Comparison of ENCODE assay signal across 16 cellular contexts in genomic region chr12:16607895-16608294, GRCh38. TPM values are rescaled to one million over a fixed set of nuclear protein-coding genes. Genes with fewer than 3 reads are reported as not detected.
DNase-seq lines count a peak whose midpoint lies in the region; ATAC-seq, FAIRE-seq and TF ChIP-seq lines count a peak whose summit lies in the region.
"Had no signal": no experiment of that assay in that cellular context is flagged by ENCODE, and none has a peak within 500 bp of the region (broad histone marks: within the 10 kb centered on the region; RNA-seq: fewer than 3 reads in every experiment).

No MANE protein-coding gene starts in this region.

- H3K79me2 ChIP-seq in H1 (ENCODE audit: control insufficient read depth in 1 of 2, insufficient read depth in 2 of 2, low read length in 2 of 2) (no peaks in the 10 kb centered on the region), PC-3 (ENCODE audit: low read length) (no peaks in the 10 kb centered on the region)

- H4K8ac ChIP-seq in H1 (ENCODE audit: extremely low read depth, insufficient read depth, low read length) = no peak overlapping the region

- H3K4me2 ChIP-seq in H1 (ENCODE audit: insufficient read depth in 1 of 2, low read depth in 2 of 2, low read length in 2 of 2) (peak overlapping the region in 1 of 2 experiments; percentile 79; a peak in 2 of 4 replicates), PC-3 (ENCODE audit: low read length) (no peak overlapping the region)

- no peaks in the 10 kb centered on the region for H3K36me3 ChIP-seq in H1 (ENCODE audit: control insufficient read depth in 2 of 4, insufficient read depth in 4 of 4, low read length in 3 of 4)
- H3K36me3 ChIP-seq in prostate gland = no peaks in the 10 kb centered on the region
- no peaks in the 10 kb centered on the region for H3K36me3 ChIP-seq in PC-3 (ENCODE audit: low read depth, low read length)

- no peak overlapping the region for H4K5ac ChIP-seq in H1 (ENCODE audit: insufficient read length, low read depth, low read length)

- 42% methylated on average over 6 of the region's 6 CpGs; no CpG with 5 or more reads in 1 of the 2 experiments for WGBS in H1 (ENCODE audit: extremely low coverage in 1 of 2, insufficient coverage in 1 of 2, insufficient read length in 1 of 2, insufficient replicate concordance in 2 of 2, low coverage in 1 of 2, low lambda C conversion rate in 2 of 2, missing lambda C conversion rate in 1 of 2), 2 experiments
- WGBS in prostate gland = 79% methylated on average over 6 of the region's 6 CpGs

- H3K27ac ChIP-seq in H1 (ENCODE audit: low read depth, low read length) (no peak overlapping the region), prostate gland (peak overlapping the region; percentile 24 to 49), PC-3 (ENCODE audit: low read length) (no peak overlapping the region)
- H3K27ac ChIP-seq: testis had no signal

- no peaks in the 10 kb centered on the region for H3K9me2 ChIP-seq in PC-3 (replicated peaks; ENCODE audit: low read length)

- no peak overlapping the region for H3K4ac ChIP-seq in H1 (replicated peaks; ENCODE audit: insufficient read length, low read depth, low read length)

- H3K23ac ChIP-seq in H1 (ENCODE audit: insufficient read length) = no peak overlapping the region

- H3K56ac ChIP-seq in H1 (replicated peaks; ENCODE audit: insufficient read length, low read depth, low read length) = no peak overlapping the region

- no peak overlapping the region for H2BK12ac ChIP-seq in H1 (ENCODE audit: low read depth, low read length)

- H2BK15ac ChIP-seq in H1 (ENCODE audit: low read length) = no peak overlapping the region; the same call in 1 of the 2 replicates

- POLR2A ChIA-PET in H1 (lab: Charles Lee; ENCODE audit: partially characterized antibody) = interaction anchor here (0.7 kb wide), 1 partner anchor 59 kb away, joined by 3 read pairs; no protein-coding TSS in a partner anchor
- POLR2A ChIA-PET in PC-3 (lab: Charles Lee; ENCODE audit: unreplicated experiment) = no interaction called here

- intact Hi-C loops in prostate gland (cut with DNase I) (no loop called here), PC-3 (cut with micrococcal nuclease) (no loop called here)

- no peaks in the 10 kb centered on the region for H4K20me1 ChIP-seq in H1 (replicated peaks in 1 of 2; ENCODE audit: control insufficient read depth in 1 of 2, insufficient read depth in 2 of 2, low read length in 2 of 2)
- no peaks in the 10 kb centered on the region for H4K20me1 ChIP-seq in PC-3 (ENCODE audit: low read length)

- H4K91ac ChIP-seq in H1 (replicated peaks; ENCODE audit: insufficient read length, low read length) = no peak overlapping the region

- H2AK5ac ChIP-seq in H1 (ENCODE audit: low read depth, low read length) = no peak overlapping the region

- H3K18ac ChIP-seq in H1 (ENCODE audit: extremely low read depth, low read length) = no peak overlapping the region

- H2BK20ac ChIP-seq in H1 (ENCODE audit: low read length) = no peak overlapping the region

- H3K4me3 ChIP-seq in H1 (ENCODE audit: extremely low read depth in 1 of 4, insufficient read depth in 2 of 4, low read depth in 3 of 4, low read length in 4 of 4) = no peak overlapping the region
- H3K4me3 ChIP-seq in prostate gland = no peak overlapping the region
- H3K4me3 ChIP-seq in PC-3 (ENCODE audit: low read length) = no peak overlapping the region
- H3K4me3 ChIP-seq: testis had no signal

- no peak overlapping the region for H2BK5ac ChIP-seq in H1 (ENCODE audit: low read depth, low read length)

- no peak for TF ChIP-seq CTCF in H1 (IDR thresholded peaks at IDR 0.05; ENCODE audit: control extremely low read depth in 1 of 3, insufficient read depth in 1 of 3, low read depth in 1 of 3, low read length in 3 of 3)
- no peak for TF ChIP-seq CTCF in prostate gland (IDR thresholded peaks at IDR 0.05)
- no peak for TF ChIP-seq CTCF in PC-3 (conservative IDR thresholded peaks at IDR 0.05; ENCODE audit: low read depth, low read length)

- H3K27me3 ChIP-seq in H1 (replicated peaks in 1 of 4; ENCODE audit: control insufficient read depth in 3 of 4, extremely low read depth in 1 of 4, insufficient read depth in 3 of 4, low read length in 3 of 4) (peaks cover 0 to 40% (median 17%) of the 10 kb centered on the region in 4 experiments; a peak in 5 of 7 replicates), prostate gland (replicated peaks; ENCODE audit: insufficient read depth) (no peaks in the 10 kb centered on the region), PC-3 (ENCODE audit: low read length) (no peaks in the 10 kb centered on the region)
- H3K27me3 ChIP-seq: testis had no signal

- TF ChIP-seq RAD21 in H1 (IDR thresholded peaks at IDR 0.05 in 1 of 2, conservative IDR thresholded peaks at IDR 0.05 in 1 of 2; ENCODE audit: low read depth in 2 of 2, low read length in 2 of 2) = no peak

- H3F3A ChIP-seq in PC-3 (ENCODE audit: low read length, unreplicated experiment) = no peaks in the 10 kb centered on the region

- no peaks in the 10 kb centered on the region for H3K79me1 ChIP-seq in H1 (ENCODE audit: low read depth, low read length)

- H3K14ac ChIP-seq in H1 (ENCODE audit: insufficient read length) = no peak overlapping the region

- BruUV-seq in PC-3 (replicated peaks; lab: Mats Ljungman, UMichigan) = no TSS peak

- no peaks in the 10 kb centered on the region for H3K9me3 ChIP-seq in H1 (ENCODE audit: insufficient read depth in 2 of 2, low read depth in 1 of 2, low read length in 1 of 2)
- H3K9me3 ChIP-seq in prostate gland = no peaks in the 10 kb centered on the region
- no peaks in the 10 kb centered on the region for H3K9me3 ChIP-seq in PC-3 (ENCODE audit: low read length)
- H3K9me3 ChIP-seq: testis had no signal

- peaks cover 18% of the 10 kb centered on the region for H3K23me2 ChIP-seq in H1 (ENCODE audit: low read depth, low read length)

- FAIRE-seq in H1 (lab: Jason Lieb, UNC) = no peak

- H2AFZ ChIP-seq in H1 (ENCODE audit: low read length) = no peak overlapping the region
- H2AFZ ChIP-seq in PC-3 (ENCODE audit: low read length) = no peak overlapping the region

- CTCF ChIA-PET in H1 (lab: Charles Lee; ENCODE audit: partially characterized antibody) = interaction anchor here (0.8 to 2.0 kb wide), 3 partner anchors 25 to 234 kb away, joined by 3 to 4 read pairs (median 4); no protein-coding TSS in a partner anchor
- CTCF ChIA-PET in PC-3 (lab: Charles Lee) = no interaction called here

- TF ChIP-seq POLR2A in H1 (IDR thresholded peaks at IDR 0.05; ENCODE audit: control extremely low read depth in 1 of 2, low read depth in 2 of 2, low read length in 2 of 2) (no peak), prostate gland (IDR thresholded peaks at IDR 0.05) (no peak)

- TF ChIP-seq EP300 in H1 (IDR thresholded peaks at IDR 0.05; ENCODE audit: borderline replicate concordance in 1 of 2, low read depth in 2 of 2, low read length in 2 of 2) = no peak

- ATAC-seq in PC-3 (no peak), HG02588 (IDR thresholded peaks at IDR 0.05; ENCODE audit: unreplicated experiment) (no peak), HG03439 (IDR thresholded peaks at IDR 0.05; ENCODE audit: unreplicated experiment) (no peak), HG03432 (IDR thresholded peaks at IDR 0.05; ENCODE audit: unreplicated experiment) (no peak)
- ATAC-seq: activated CD4-positive, alpha-beta T cell treated with anti-CD3 and anti-CD28 coated beads for 36 hours had no signal

- peak; percentile 74 for DNase-seq in DMS53 treated with DMSO at 0.1 percent for 48 hours (lab: John Stamatoyannopoulos, UW; ENCODE audit: unreplicated experiment)
- DNase-seq in NCI-H2081 treated with DMSO at 0.1 percent for 48 hours (lab: John Stamatoyannopoulos, UW) = peak; percentile 73
- DNase-seq in H1 (ENCODE audit: low read depth in 1 of 2, low spot score in 2 of 2) = no peak
- no peak for DNase-seq in prostate gland (ENCODE audit: low spot score)
- no peak for DNase-seq in PC-3
- DNase-seq: activated CD4-positive, alpha-beta T cell treated with anti-CD3 and anti-CD28 coated beads for 36 hours; activated T-cell treated with anti-CD3 and anti-CD28 coated beads, Interleukin-2, amount 50 U/mL, for 24 hours; DMS 273 treated with DMSO at 0.1 percent for 48 hours; occipital lobe; testis had no signal

- H3K4me1 ChIP-seq in H1 (replicated peaks in 1 of 4; ENCODE audit: control insufficient read depth in 3 of 4, insufficient read depth in 4 of 4, low read length in 3 of 4) (peaks cover 12 to 33% (median 20%) of the 10 kb centered on the region in 4 experiments; a peak in 6 of 7 replicates), prostate gland (replicated peaks) (no peaks in the 10 kb centered on the region), PC-3 (ENCODE audit: insufficient read depth, low read length) (peaks cover 7% of the 10 kb centered on the region; the same call in 1 of the 2 replicates)
- H3K4me1 ChIP-seq: testis had no signal

- H3K9ac ChIP-seq in H1 (replicated peaks in 1 of 4; ENCODE audit: extremely low read depth in 1 of 4, low read depth in 3 of 4, low read length in 3 of 4) (no peak overlapping the region), PC-3 (ENCODE audit: low read length) (no peak overlapping the region)

- H2BK120ac ChIP-seq in H1 (replicated peaks; ENCODE audit: low read depth, low read length) = no peak overlapping the region

TF ChIP-seq in H1, 55 proteins besides CTCF, POLR2A, EP300 and RAD21:
- TF ChIP-seq RXRA (IDR thresholded peaks at IDR 0.05; ENCODE audit: insufficient read depth, low read depth, low read length) (no peak), RNF2 (IDR thresholded peaks at IDR 0.05; ENCODE audit: borderline replicate concordance, low read depth, low read length, missing control alignments, poor library complexity, severe bottlenecking) (peak; percentile 46)

RNA-seq across cellular contexts. Expression of gene LMO3, which starts 1.9 kb away (rescaled TPM):
- 16.4 and 16.7 TPM in 2 replicates for total RNA-seq in H1 (2021; fragmentation: NEBNext Ultra II Directional; extraction: Animal tissue kit (Norgen Biotek cat#: 25700))
- 4.6 and 4.7 TPM in 2 replicates for polyA plus RNA-seq in H1 (2011; rRNA removed)
- polyA plus RNA-seq in H1 (2011; cell fraction: cytosol; rRNA removed) = 6.3 TPM
- polyA plus RNA-seq in H1 (2011; cell fraction: nucleus; rRNA removed) = 4.7 TPM
- 4.2 to 5.6 TPM (median 4.6 TPM) in 4 replicates for polyA plus RNA-seq in H1 (2012, experiment 1 of 2)
- polyA plus RNA-seq in H1 (2012, experiment 2 of 2) = 0.47 TPM
- 12.6 TPM for polyA plus RNA-seq in H1 (2013, experiment 1 of 2)
- polyA plus RNA-seq in H1 (2013, experiment 2 of 2) = 12.0 TPM
- polyA minus RNA-seq in H1 (2011; rRNA and poly(A)+ RNA removed) = 17.9 and 21.8 TPM in 2 replicates
- 8.0 TPM for polyA minus RNA-seq in H1 (2011; cell fraction: cytosol; rRNA and poly(A)+ RNA removed)
- polyA minus RNA-seq in H1 (2011; cell fraction: nucleus; rRNA and poly(A)+ RNA removed) = 13.8 TPM
- total RNA-seq in prostate gland (1 to 10 TPM; 3.7 to 9.6 TPM), PC-3 (2014; rRNA removed) (2.3 TPM in 1 of 2 replicates, not detected in the other)
- total RNA-seq: activated CD4-positive, alpha-beta T cell treated with anti-CD3 and anti-CD28 coated beads for 36 hours; HT1080; lung microvascular endothelial cell; T-helper 2 cell treated with Interferon-gamma antibody and Interleukin-4, amounts not matched to agents 100 ng/mL and 5 ng/mL, for 36 hours had no signal

Comparison
In these comparisons a context has a peak if more than half of its experiments do, and no peak if none do; other contexts are left out.
1. DNase-seq: peak in DMS53 treated with DMSO at 0.1 percent for 48 hours (single experiment) and NCI-H2081 treated with DMSO at 0.1 percent for 48 hours (single experiment); none in H1 (0 of 2), prostate gland (single experiment) and PC-3 (single experiment).
2. H3K27ac ChIP-seq: peak in prostate gland (2 of 2); none in H1 (single experiment) and PC-3 (single experiment).